8 cellular contexts compared by ENCODE assay signal in the genomic region with DNA sequence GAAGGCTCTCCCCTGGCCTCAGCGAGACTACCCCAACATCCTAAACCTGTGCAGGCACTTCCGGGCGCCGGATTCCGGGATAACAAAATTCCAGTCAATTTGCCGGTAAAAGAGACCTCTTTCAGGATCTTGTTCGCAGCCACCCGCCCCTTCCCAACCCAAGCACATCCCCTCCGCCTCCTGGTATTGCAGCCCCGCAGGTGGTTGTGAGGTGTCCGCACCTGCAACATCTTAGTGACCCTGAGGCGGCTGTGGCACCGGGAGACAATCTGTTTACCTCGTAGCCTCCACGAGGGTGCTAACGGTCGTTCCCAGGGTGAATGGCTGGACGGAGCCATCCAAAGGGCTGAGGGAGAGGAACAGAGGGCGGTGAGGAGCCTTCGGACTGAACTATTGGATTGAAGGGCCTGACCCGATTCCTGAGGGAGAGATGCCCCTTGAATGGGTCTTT. TPM values are rescaled to one million over a fixed set of nuclear protein-coding genes. Genes with fewer than 3 reads are reported as not detected.
DNase-seq lines count a peak whose midpoint lies in the region; TF ChIP-seq lines count a peak whose summit lies in the region.

No MANE protein-coding gene starts in this region.

- H3K4me1 Mint-ChIP-seq in activated naive CD4-positive, alpha-beta T cell treated with anti-CD3 and anti-CD28 coated beads, Interleukin-2, amount 10 ng/mL, durations not matched to agents 7 days and 5 days: peaks cover 4% of the 10 kb centered on the region

- H3K27me3 ChIP-seq in liver (ENCODE audit: control insufficient read depth in 4 of 4, insufficient read depth in 4 of 4, low read length in 3 of 4): no peaks in the 10 kb centered on the region
- peaks cover 0 to 83% of the 10 kb centered on the region in 2 donors for H3K27me3 ChIP-seq in tibial nerve

- TF ChIP-seq RAD21 in liver (IDR thresholded peaks at IDR 0.05): peak in 1 of 2 donors; percentile 7

- in situ Hi-C loops in astrocyte of the cerebellum (cut with HindIII; ENCODE audit: low sequenced_read_pairs): no loop called here

- H3K9ac ChIP-seq in liver (ENCODE audit: low read depth in 1 of 2, low read length in 2 of 2): peak overlapping the region; percentile 45 to 82

- H3K36me3 ChIP-seq in liver (ENCODE audit: control insufficient read depth in 4 of 4, insufficient read depth in 3 of 4, low read depth in 1 of 4, low read length in 3 of 4) (peaks cover 0 to 3% (median 1%) of the 10 kb centered on the region in 4 donors), tibial nerve (no peaks in the 10 kb centered on the region)

- H3K27ac ChIP-seq in liver (ENCODE audit: low read depth in 1 of 2, low read length in 2 of 2): peak overlapping the region; percentile 76 to 93
- H3K27ac ChIP-seq in tibial nerve: peak overlapping the region in 1 of 4 donors; percentile 23

- CTCF ChIA-PET in activated naive CD4-positive, alpha-beta T cell treated with anti-CD3 and anti-CD28 coated beads, Interleukin-2, amount 10 ng/mL, durations not matched to agents 7 days and 5 days (lab: Charles Lee): no interaction called here

- no peaks in the 10 kb centered on the region for H3K36me3 Mint-ChIP-seq in activated naive CD4-positive, alpha-beta T cell treated with anti-CD3 and anti-CD28 coated beads, Interleukin-2, amount 10 ng/mL, durations not matched to agents 7 days and 5 days

- H3K4me1 ChIP-seq in liver (ENCODE audit: control insufficient read depth in 4 of 4, insufficient read depth in 4 of 4, low read length in 3 of 4): peaks cover 5 to 34% (median 12%) of the 10 kb centered on the region in 4 donors
- H3K4me1 ChIP-seq in tibial nerve: peaks cover 0 to 25% (median 0%) of the 10 kb centered on the region in 4 donors

- TF ChIP-seq EP300 in tibial nerve (IDR thresholded peaks at IDR 0.05): no peak

- DNase-seq in activated naive CD4-positive, alpha-beta T cell treated with anti-CD3 and anti-CD28 coated beads, Interleukin-2, amount 10 ng/mL, durations not matched to agents 7 days and 5 days: no peak
- DNase-seq in activated naive CD4-positive, alpha-beta T cell treated with Interleukin-2 at 50 U/mL for 16 hours: no peak
- DNase-seq in astrocyte of the cerebellum (ENCODE audit: low read depth) (no peak), tibial nerve (ENCODE audit: low spot score in 2 of 2) (no peak), NCI-H82 treated with DMSO at 0.1 percent for 48 hours (lab: John Stamatoyannopoulos, UW; ENCODE audit: unreplicated experiment) (no peak), HCEC 1CT (no peak)
- DNase-seq in activated CD4-positive, CD25-positive, alpha-beta regulatory T cell (lab: John Stamatoyannopoulos, UW): no peak

- peaks cover 59% of the 10 kb centered on the region for H3K27me3 Mint-ChIP-seq in activated naive CD4-positive, alpha-beta T cell treated with anti-CD3 and anti-CD28 coated beads, Interleukin-2, amount 10 ng/mL, durations not matched to agents 7 days and 5 days

- TF ChIP-seq POLR2A in tibial nerve (IDR thresholded peaks at IDR 0.05): no peak

- H3K9me3 Mint-ChIP-seq in activated naive CD4-positive, alpha-beta T cell treated with anti-CD3 and anti-CD28 coated beads, Interleukin-2, amount 10 ng/mL, durations not matched to agents 7 days and 5 days: no peaks in the 10 kb centered on the region

- TF ChIP-seq CTCF in astrocyte of the cerebellum (IDR thresholded peaks at IDR 0.05; ENCODE audit: low read depth, low read length, missing control alignments) (no peak), liver (IDR thresholded peaks at IDR 0.05; ENCODE audit: low read depth, low read length, missing input control) (no peak), tibial nerve (IDR thresholded peaks at IDR 0.05) (no peak)

- H3K4me3 ChIP-seq in astrocyte of the cerebellum (ENCODE audit: low read depth, low read length) (peak overlapping the region; percentile 48), liver (ENCODE audit: low read depth in 1 of 3, low read length in 3 of 3) (peak overlapping the region; percentile 75 to 97 (median 81)), tibial nerve (peak overlapping the region in 3 of 4 donors; percentile 21 to 46 (median 42))

- H3K9me3 ChIP-seq in liver (ENCODE audit: control insufficient read depth in 4 of 4, low read length in 3 of 4) (no peaks in the 10 kb centered on the region), tibial nerve (no peaks in the 10 kb centered on the region)

- peak overlapping the region; percentile 46 for H3K4me3 Mint-ChIP-seq in activated naive CD4-positive, alpha-beta T cell treated with anti-CD3 and anti-CD28 coated beads, Interleukin-2, amount 10 ng/mL, durations not matched to agents 7 days and 5 days

- WGBS in liver: 6% methylated on average over 21 of the region's 21 CpGs
- WGBS in tibial nerve, 2 donors: 7 to 12% methylated on average over 18 to 21 of the region's 21 CpGs

- no peak overlapping the region for H3K27ac Mint-ChIP-seq in activated naive CD4-positive, alpha-beta T cell treated with anti-CD3 and anti-CD28 coated beads, Interleukin-2, amount 10 ng/mL, durations not matched to agents 7 days and 5 days

TF ChIP-seq in liver, 16 proteins besides CTCF, POLR2A, EP300 and RAD21:
- TF ChIP-seq JUND (IDR thresholded peaks at IDR 0.05) (no peak), RXRA (IDR thresholded peaks at IDR 0.05) (no peak), FOXA1 (IDR thresholded peaks at IDR 0.05) (no peak), HNF4A (conservative IDR thresholded peaks at IDR 0.05) (no peak), YY1 (IDR thresholded peaks at IDR 0.05) (no peak)
- TF ChIP-seq, protein P1, sequence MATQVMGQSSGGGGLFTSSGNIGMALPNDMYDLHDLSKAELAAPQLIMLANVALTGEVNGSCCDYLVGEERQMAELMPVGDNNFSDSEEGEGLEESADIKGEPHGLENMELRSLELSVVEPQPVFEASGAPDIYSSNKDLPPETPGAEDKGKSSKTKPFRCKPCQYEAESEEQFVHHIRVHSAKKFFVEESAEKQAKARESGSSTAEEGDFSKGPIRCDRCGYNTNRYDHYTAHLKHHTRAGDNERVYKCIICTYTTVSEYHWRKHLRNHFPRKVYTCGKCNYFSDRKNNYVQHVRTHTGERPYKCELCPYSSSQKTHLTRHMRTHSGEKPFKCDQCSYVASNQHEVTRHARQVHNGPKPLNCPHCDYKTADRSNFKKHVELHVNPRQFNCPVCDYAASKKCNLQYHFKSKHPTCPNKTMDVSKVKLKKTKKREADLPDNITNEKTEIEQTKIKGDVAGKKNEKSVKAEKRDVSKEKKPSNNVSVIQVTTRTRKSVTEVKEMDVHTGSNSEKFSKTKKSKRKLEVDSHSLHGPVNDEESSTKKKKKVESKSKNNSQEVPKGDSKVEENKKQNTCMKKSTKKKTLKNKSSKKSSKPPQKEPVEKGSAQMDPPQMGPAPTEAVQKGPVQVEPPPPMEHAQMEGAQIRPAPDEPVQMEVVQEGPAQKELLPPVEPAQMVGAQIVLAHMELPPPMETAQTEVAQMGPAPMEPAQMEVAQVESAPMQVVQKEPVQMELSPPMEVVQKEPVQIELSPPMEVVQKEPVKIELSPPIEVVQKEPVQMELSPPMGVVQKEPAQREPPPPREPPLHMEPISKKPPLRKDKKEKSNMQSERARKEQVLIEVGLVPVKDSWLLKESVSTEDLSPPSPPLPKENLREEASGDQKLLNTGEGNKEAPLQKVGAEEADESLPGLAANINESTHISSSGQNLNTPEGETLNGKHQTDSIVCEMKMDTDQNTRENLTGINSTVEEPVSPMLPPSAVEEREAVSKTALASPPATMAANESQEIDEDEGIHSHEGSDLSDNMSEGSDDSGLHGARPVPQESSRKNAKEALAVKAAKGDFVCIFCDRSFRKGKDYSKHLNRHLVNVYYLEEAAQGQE (IDR thresholded peaks at IDR 0.05): no peak

RNA-seq across cellular contexts. Expression of gene NR5A2, which starts 2.1 kb away (rescaled TPM):
- total RNA-seq in liver (10 to 100 TPM; 17.5 to 37.5 TPM), tibial nerve (1 to 10 TPM; 3.8 to 9.0 (median 4.5) TPM)
- polyA plus RNA-seq in liver: 10 to 100 TPM; 10.0 to 24.8 TPM
